Comparison of ENCODE assay signal across 1 cellular context in the genomic region with DNA sequence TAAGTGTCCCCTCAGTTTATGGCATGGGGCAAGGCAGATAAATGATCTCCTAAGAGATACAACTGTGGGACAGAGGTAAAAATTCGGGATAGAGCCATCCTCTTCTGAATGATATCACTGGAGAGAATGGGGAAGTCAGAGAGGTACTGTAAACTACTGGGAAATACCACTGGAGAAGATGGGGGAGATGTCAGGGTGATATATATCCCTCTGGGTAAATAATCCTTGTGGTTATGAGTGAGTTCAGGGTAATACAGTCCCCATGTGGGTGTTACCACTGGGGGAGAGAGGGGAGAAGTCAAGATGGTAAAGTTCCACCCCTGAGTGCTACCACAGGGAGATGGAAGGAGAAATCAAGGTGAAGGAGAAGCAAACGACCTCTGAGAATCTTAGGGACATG.
TF ChIP-seq lines count a peak whose summit lies in the region.

No MANE protein-coding gene starts in this region.

TF ChIP-seq in K562, 482 proteins besides CTCF, POLR2A, EP300 and RAD21 (continued from another document):
- TF ChIP-seq, protein P1, sequence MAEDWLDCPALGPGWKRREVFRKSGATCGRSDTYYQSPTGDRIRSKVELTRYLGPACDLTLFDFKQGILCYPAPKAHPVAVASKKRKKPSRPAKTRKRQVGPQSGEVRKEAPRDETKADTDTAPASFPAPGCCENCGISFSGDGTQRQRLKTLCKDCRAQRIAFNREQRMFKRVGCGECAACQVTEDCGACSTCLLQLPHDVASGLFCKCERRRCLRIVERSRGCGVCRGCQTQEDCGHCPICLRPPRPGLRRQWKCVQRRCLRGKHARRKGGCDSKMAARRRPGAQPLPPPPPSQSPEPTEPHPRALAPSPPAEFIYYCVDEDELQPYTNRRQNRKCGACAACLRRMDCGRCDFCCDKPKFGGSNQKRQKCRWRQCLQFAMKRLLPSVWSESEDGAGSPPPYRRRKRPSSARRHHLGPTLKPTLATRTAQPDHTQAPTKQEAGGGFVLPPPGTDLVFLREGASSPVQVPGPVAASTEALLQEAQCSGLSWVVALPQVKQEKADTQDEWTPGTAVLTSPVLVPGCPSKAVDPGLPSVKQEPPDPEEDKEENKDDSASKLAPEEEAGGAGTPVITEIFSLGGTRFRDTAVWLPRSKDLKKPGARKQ (CRISPR knock-in tag; IDR thresholded peaks at IDR 0.05): no peak
- peak; percentile 76 for TF ChIP-seq ATF7 (IDR thresholded peaks at IDR 0.05)
- TF ChIP-seq, protein P2, sequence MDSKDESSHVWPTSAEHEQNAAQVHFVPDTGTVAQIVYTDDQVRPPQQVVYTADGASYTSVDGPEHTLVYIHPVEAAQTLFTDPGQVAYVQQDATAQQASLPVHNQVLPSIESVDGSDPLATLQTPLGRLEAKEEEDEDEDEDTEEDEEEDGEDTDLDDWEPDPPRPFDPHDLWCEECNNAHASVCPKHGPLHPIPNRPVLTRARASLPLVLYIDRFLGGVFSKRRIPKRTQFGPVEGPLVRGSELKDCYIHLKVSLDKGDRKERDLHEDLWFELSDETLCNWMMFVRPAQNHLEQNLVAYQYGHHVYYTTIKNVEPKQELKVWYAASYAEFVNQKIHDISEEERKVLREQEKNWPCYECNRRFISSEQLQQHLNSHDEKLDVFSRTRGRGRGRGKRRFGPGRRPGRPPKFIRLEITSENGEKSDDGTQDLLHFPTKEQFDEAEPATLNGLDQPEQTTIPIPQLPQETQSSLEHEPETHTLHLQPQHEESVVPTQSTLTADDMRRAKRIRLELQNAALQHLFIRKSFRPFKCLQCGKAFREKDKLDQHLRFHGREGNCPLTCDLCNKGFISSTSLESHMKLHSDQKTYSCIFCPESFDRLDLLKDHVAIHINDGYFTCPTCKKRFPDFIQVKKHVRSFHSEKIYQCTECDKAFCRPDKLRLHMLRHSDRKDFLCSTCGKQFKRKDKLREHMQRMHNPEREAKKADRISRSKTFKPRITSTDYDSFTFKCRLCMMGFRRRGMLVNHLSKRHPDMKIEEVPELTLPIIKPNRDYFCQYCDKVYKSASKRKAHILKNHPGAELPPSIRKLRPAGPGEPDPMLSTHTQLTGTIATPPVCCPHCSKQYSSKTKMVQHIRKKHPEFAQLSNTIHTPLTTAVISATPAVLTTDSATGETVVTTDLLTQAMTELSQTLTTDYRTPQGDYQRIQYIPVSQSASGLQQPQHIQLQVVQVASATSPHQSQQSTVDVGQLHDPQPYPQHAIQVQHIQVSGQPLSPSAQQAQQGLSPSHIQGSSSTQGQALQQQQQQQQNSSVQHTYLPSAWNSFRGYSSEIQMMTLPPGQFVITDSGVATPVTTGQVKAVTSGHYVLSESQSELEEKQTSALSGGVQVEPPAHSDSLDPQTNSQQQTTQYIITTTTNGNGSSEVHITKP (IDR thresholded peaks at IDR 0.05; ENCODE audit: partially characterized antibody): peak; percentile 93
- TF ChIP-seq FOXA3 (CRISPR knock-in tag; conservative IDR thresholded peaks at IDR 0.05 in 1 of 2, IDR thresholded peaks at IDR 0.05 in 1 of 2): peak in 1 of 2 experiments; percentile 31; a peak in 1 of 4 replicates
- TF ChIP-seq, protein P3, sequence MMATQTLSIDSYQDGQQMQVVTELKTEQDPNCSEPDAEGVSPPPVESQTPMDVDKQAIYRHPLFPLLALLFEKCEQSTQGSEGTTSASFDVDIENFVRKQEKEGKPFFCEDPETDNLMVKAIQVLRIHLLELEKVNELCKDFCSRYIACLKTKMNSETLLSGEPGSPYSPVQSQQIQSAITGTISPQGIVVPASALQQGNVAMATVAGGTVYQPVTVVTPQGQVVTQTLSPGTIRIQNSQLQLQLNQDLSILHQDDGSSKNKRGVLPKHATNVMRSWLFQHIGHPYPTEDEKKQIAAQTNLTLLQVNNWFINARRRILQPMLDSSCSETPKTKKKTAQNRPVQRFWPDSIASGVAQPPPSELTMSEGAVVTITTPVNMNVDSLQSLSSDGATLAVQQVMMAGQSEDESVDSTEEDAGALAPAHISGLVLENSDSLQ (IDR thresholded peaks at IDR 0.05): peak; percentile 64; the same call in 1 of the 2 replicates
TF ChIP-seq in K562: peak in this region for 7.
